Comparison of ENCODE assay signal across 1 cellular context in the genomic region with DNA sequence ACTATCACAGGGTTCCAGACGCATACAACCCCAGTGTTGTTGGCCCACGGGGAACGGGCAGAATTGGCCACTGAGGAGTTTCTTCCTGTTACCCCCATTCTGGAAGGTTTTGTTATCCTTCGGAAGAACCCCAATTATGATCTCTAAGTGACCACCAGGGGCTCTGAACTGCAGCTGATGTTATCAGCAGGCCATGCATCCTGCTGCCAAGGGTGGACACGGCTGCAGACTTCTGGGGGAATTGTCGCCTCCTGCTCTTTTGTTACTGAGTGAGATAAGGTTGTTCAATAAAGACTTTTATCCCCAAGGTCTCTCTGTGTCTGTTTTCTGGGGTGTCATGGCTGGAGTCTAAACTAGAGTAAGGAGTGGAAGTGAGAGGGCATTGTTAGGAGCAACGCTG.
TF ChIP-seq lines count a peak whose summit lies in the region.

No MANE protein-coding gene starts in this region.

TF ChIP-seq in K562, 482 proteins besides CTCF, POLR2A, EP300 and RAD21:
- 0 out of 2 replicates have a peak, but pooled peaks have one; percentile 41 for TF ChIP-seq GATA2 (CRISPR knock-in tag; IDR thresholded peaks at IDR 0.05)
- TF ChIP-seq ZNF140 (CRISPR knock-in tag; IDR thresholded peaks at IDR 0.05): no peak
TF ChIP-seq in K562: peak in this region for 1.
